14 cellular contexts compared by ENCODE assay signal in genomic region chr9:30970186-30970585, GRCh38.
"Had no signal": no experiment of that assay in that cellular context is flagged by ENCODE, and none has a peak within 500 bp of the region (broad histone marks: within the 10 kb centered on the region; RNA-seq: fewer than 3 reads in every experiment).

No MANE protein-coding gene starts in this region.

- H2AFZ ChIP-seq: PC-9 had no signal

- H3K9me3 ChIP-seq: MG63, Peyer's patch, SJCRH30 had no signal

- H3K4me2 ChIP-seq: PC-9 had no signal

- H3K4me1 ChIP-seq: Peyer's patch, SJCRH30 had no signal

- H3K4me3 ChIP-seq: MG63, PC-9, Peyer's patch, SJCRH30 had no signal

- H3K27me3 ChIP-seq: MG63, Peyer's patch, SJCRH30 had no signal

- ATAC-seq: Right ventricle myocardium inferior had no signal

- DNase-seq: Karpas-422; KG1; MG63; NCI-H1092 treated with DMSO at 0.1 percent for 48 hours; NCI-H187; NCI-H2171; NCI-H526 treated with DMSO at 0.1 percent for 48 hours; NCI-H774; NK-92 treated with Interleukin-12 subunit alpha and Interleukin-12 subunit beta, amount 100 ng/mL, for 24 hours; PC-9; Peyer's patch; SJCRH30 had no signal

- H3K36me3 ChIP-seq: MG63, Peyer's patch, SJCRH30 had no signal

- H3K27ac ChIP-seq: HL-60, PC-9, Peyer's patch, SJCRH30 had no signal
